In genomic region chr4:6782147-6782845, GRCh38 we compare ENCODE assay signal across 1 cellular context.
TF ChIP-seq lines count a peak whose summit lies in the region.

Gene KIAA0232 (plus strand): TSS chr4:6782727. CDS start chr4:6824454, 41,727 bp downstream.

TF ChIP-seq in K562, 482 proteins besides CTCF, POLR2A, EP300 and RAD21 (continued from another document and continues in another):
- TF ChIP-seq TSHZ1 (CRISPR knock-in tag; IDR thresholded peaks at IDR 0.05) (no peak), RBM17 (IDR thresholded peaks at IDR 0.05; ENCODE audit: borderline replicate concordance, low read depth, low read length) (no peak), NFXL1 (CRISPR knock-in tag; IDR thresholded peaks at IDR 0.05) (no peak), TFE3 (CRISPR knock-in tag; IDR thresholded peaks at IDR 0.05) (no peak), RNF2 (IDR thresholded peaks at IDR 0.05) (no peak), ESRRA (IDR thresholded peaks at IDR 0.05; ENCODE audit: borderline replicate concordance, low read depth) (peak; percentile 41; the same call in 1 of the 2 replicates), ZKSCAN3 (CRISPR knock-in tag; IDR thresholded peaks at IDR 0.05) (no peak), ETV6 (IDR thresholded peaks at IDR 0.05; ENCODE audit: borderline replicate concordance in 1 of 2, low read depth in 2 of 2, low read length in 1 of 2) (no peak), ETV6 (CRISPR knock-in tag; IDR thresholded peaks at IDR 0.05; ENCODE audit: borderline replicate concordance) (no peak), ZNF445 (CRISPR knock-in tag; IDR thresholded peaks at IDR 0.05; ENCODE audit: low read depth) (no peak), HCFC1 (IDR thresholded peaks at IDR 0.05; ENCODE audit: low read depth, low read length) (peak; percentile 61), SIN3B (IDR thresholded peaks at IDR 0.05; ENCODE audit: low read depth) (peak; percentile 51; the same call in 1 of the 2 replicates), GTF2A2 (tag; IDR thresholded peaks at IDR 0.05) (peak; percentile 50; the same call in 1 of the 2 replicates), ZNF75A (CRISPR knock-in tag; IDR thresholded peaks at IDR 0.05) (no peak), CXXC5 (CRISPR knock-in tag; IDR thresholded peaks at IDR 0.05) (peak; percentile 98), USF1 (CRISPR knock-in tag; IDR thresholded peaks at IDR 0.05) (no peak), ZNF133 (CRISPR knock-in tag; IDR thresholded peaks at IDR 0.05) (no peak), ZBTB8A (IDR thresholded peaks at IDR 0.05; ENCODE audit: partially characterized antibody) (no peak), MTA1 (IDR thresholded peaks at IDR 0.05; ENCODE audit: borderline replicate concordance) (no peak), SFPQ (IDR thresholded peaks at IDR 0.05; ENCODE audit: low read depth, low read length) (no peak), ZNF239 (CRISPR knock-in tag; IDR thresholded peaks at IDR 0.05) (no peak), TCF15 (CRISPR knock-in tag; IDR thresholded peaks at IDR 0.05) (no peak), ELK3 (CRISPR knock-in tag; IDR thresholded peaks at IDR 0.05) (no peak), DDX20 (tag; IDR thresholded peaks at IDR 0.05; ENCODE audit: low read depth) (no peak), CEBPG (CRISPR knock-in tag; IDR thresholded peaks at IDR 0.05) (peak; percentile 72), CEBPG (tag; conservative IDR thresholded peaks at IDR 0.05 in 1 of 2, IDR thresholded peaks at IDR 0.05 in 1 of 2) (peak; percentile 74 to 92), NCOA2 (IDR thresholded peaks at IDR 0.05; ENCODE audit: partially characterized antibody in 2 of 2) (no peak), SMARCE1 (IDR thresholded peaks at IDR 0.05) (no peak), JUN (IDR thresholded peaks at IDR 0.05; ENCODE audit: borderline replicate concordance, low read depth, low read length) (peak; percentile 56; the same call in 1 of the 2 replicates), JUN (CRISPR knock-in tag; IDR thresholded peaks at IDR 0.05; ENCODE audit: borderline replicate concordance) (peak; percentile 29; the same call in 1 of the 2 replicates), ZFP91 (CRISPR knock-in tag; IDR thresholded peaks at IDR 0.05) (no peak), ETS2 (tag; IDR thresholded peaks at IDR 0.05; ENCODE audit: borderline replicate concordance, poor library complexity, severe bottlenecking) (no peak), PRPF4 (IDR thresholded peaks at IDR 0.05; ENCODE audit: insufficient read depth, low read depth, low read length, poor library complexity, severe bottlenecking) (no peak), CHD2 (IDR thresholded peaks at IDR 0.05; ENCODE audit: low read depth, low read length) (peak; percentile 90), MYBL2 (IDR thresholded peaks at IDR 0.05; ENCODE audit: low read depth) (no peak), MYBL2 (CRISPR knock-in tag; IDR thresholded peaks at IDR 0.05; ENCODE audit: borderline replicate concordance) (no peak), PURB (CRISPR knock-in tag; IDR thresholded peaks at IDR 0.05; ENCODE audit: low read depth) (no peak), ADNP (tag; IDR thresholded peaks at IDR 0.05) (no peak), CC2D1A (IDR thresholded peaks at IDR 0.05) (no peak), MTA2 (IDR thresholded peaks at IDR 0.05; ENCODE audit: low read depth) (no peak), ZNF143 (CRISPR knock-in tag; IDR thresholded peaks at IDR 0.05) (no peak), GTF2B (IDR thresholded peaks at IDR 0.05; ENCODE audit: extremely low read depth, insufficient read length) (no peak), CSDE1 (IDR thresholded peaks at IDR 0.05) (no peak), ZNF707 (CRISPR knock-in tag; conservative IDR thresholded peaks at IDR 0.05) (no peak), ZBTB33 (CRISPR knock-in tag; IDR thresholded peaks at IDR 0.05) (no peak), ZNF408 (CRISPR knock-in tag; IDR thresholded peaks at IDR 0.05; ENCODE audit: low read depth) (no peak), ZNF232 (CRISPR knock-in tag; IDR thresholded peaks at IDR 0.05) (no peak), CTBP1 (IDR thresholded peaks at IDR 0.05; ENCODE audit: borderline replicate concordance) (peak; percentile 97), CREB3 (tag; conservative IDR thresholded peaks at IDR 0.05; ENCODE audit: low read depth) (no peak), ZNF584 (CRISPR knock-in tag; IDR thresholded peaks at IDR 0.05; ENCODE audit: low read depth) (0 out of 2 replicates have a peak, but pooled peaks have one; percentile 58), ZNF398 (CRISPR knock-in tag; IDR thresholded peaks at IDR 0.05) (no peak), CBX5 (IDR thresholded peaks at IDR 0.05; ENCODE audit: borderline replicate concordance, low read depth) (no peak), KDM2B (CRISPR knock-in tag; IDR thresholded peaks at IDR 0.05) (no peak), MYC (IDR thresholded peaks at IDR 0.05; ENCODE audit: low read depth, low read length) (peak; percentile 68), MYC (CRISPR knock-in tag; IDR thresholded peaks at IDR 0.05; ENCODE audit: borderline replicate concordance, low read depth) (no peak), HDAC8 (tag; IDR thresholded peaks at IDR 0.05) (peak; percentile 36; the same call in 1 of the 2 replicates)
